ENCODE assay signal across 9 cellular contexts in genomic region chr21:33761104-33762036, GRCh38.
DNase-seq lines count a peak whose midpoint lies in the region; ATAC-seq and TF ChIP-seq lines count a peak whose summit lies in the region.
"Had no signal": no experiment of that assay in that cellular context is flagged by ENCODE, and none has a peak within 500 bp of the region (broad histone marks: within the 10 kb centered on the region; RNA-seq: fewer than 3 reads in every experiment).

No MANE protein-coding gene starts in this region.

- H4K20me1 ChIP-seq in GM23338 (replicated peaks; ENCODE audit: insufficient read depth) (0 out of 2 replicates have a peak, but pooled peaks cover 12% of the 10 kb centered on the region), osteoblast (ENCODE audit: insufficient read depth, low read length) (no peaks in the 10 kb centered on the region)

- H3K9me3 Mint-ChIP-seq in GM23338: no peaks in the 10 kb centered on the region

- TF ChIP-seq CTCF in GM23338 (conservative IDR thresholded peaks at IDR 0.05; ENCODE audit: low read depth in 2 of 2): no peak
- no peak for TF ChIP-seq CTCF in RWPE1 (conservative IDR thresholded peaks at IDR 0.05; ENCODE audit: low read depth)
- TF ChIP-seq CTCF in osteoblast (IDR thresholded peaks at IDR 0.05; ENCODE audit: extremely low read depth, low read depth, low read length): no peak

- peak; percentile 46 for ATAC-seq in GM23338
- no peak for ATAC-seq in GM19351 (IDR thresholded peaks at IDR 0.05; ENCODE audit: unreplicated experiment)
- no peak for ATAC-seq in GM21737 (IDR thresholded peaks at IDR 0.05; ENCODE audit: unreplicated experiment)
- ATAC-seq in HG02623 (IDR thresholded peaks at IDR 0.05; ENCODE audit: unreplicated experiment): no peak

- peaks cover 15% of the 10 kb centered on the region; the same call in 2 of the 3 replicates for H3K36me3 Mint-ChIP-seq in GM23338 (ENCODE audit: low read depth)

- no peak for DNase-seq in GM23338 (ENCODE audit: low spot score)
- peak; percentile 78 for DNase-seq in RWPE1 (ENCODE audit: low spot score)
- peak; percentile 98 for DNase-seq in fibroblast of gingiva (ENCODE audit: low read depth)
- peak; percentile 81 for DNase-seq in osteoblast (ENCODE audit: insufficient read length, low spot score, missing footprints)
- DNase-seq in activated CD4-positive, alpha-beta T cell treated with anti-CD3 and anti-CD28 coated beads for 4 hours: no peak

- H3K36me3 ChIP-seq in GM23338 (ENCODE audit: insufficient read depth) (no peaks in the 10 kb centered on the region), osteoblast (ENCODE audit: insufficient read depth, low read length) (peaks cover 4% of the 10 kb centered on the region)

- H3K4me1 ChIP-seq in GM23338 (ENCODE audit: insufficient read depth) (peaks cover 13% of the 10 kb centered on the region), osteoblast (ENCODE audit: insufficient read depth, low read length) (peaks cover 35% of the 10 kb centered on the region)

- H3K27me3 ChIP-seq in GM23338 (ENCODE audit: insufficient read depth) (no peaks in the 10 kb centered on the region), osteoblast (ENCODE audit: insufficient read depth, low read length) (no peaks in the 10 kb centered on the region)

- POLR2A ChIA-PET in RWPE1 (lab: Yijun Ruan, JAX; ENCODE audit: low non-redundant PET): no interaction called here

- H3K4me3 Mint-ChIP-seq in GM23338: no peak overlapping the region

- H3K4me2 ChIP-seq in GM23338 (peak overlapping the region; percentile 13; the same call in 1 of the 2 replicates), osteoblast (ENCODE audit: insufficient read depth, low read length) (peak overlapping the region; percentile 61)
- H3K4me2 ChIP-seq: KMS-11 had no signal

- H3K27ac ChIP-seq in GM23338 (ENCODE audit: low read depth) (peak overlapping the region; percentile 4; the same call in 1 of the 2 replicates), RWPE1 (peak overlapping the region; percentile 57), osteoblast (ENCODE audit: low read depth, low read length) (peak overlapping the region; percentile 92)
- H3K27ac ChIP-seq: KMS-11 had no signal

- H2AFZ ChIP-seq in GM23338 (no peak overlapping the region), osteoblast (ENCODE audit: low read length) (no peak overlapping the region)

- H3K4me3 ChIP-seq in GM23338: no peak overlapping the region
- peak overlapping the region; percentile 32 for H3K4me3 ChIP-seq in osteoblast (ENCODE audit: insufficient read depth, low read length)

- H3K27me3 Mint-ChIP-seq in GM23338 (ENCODE audit: insufficient read depth, low read depth, poor library complexity): peaks cover 6% of the 10 kb centered on the region

- H3K27ac Mint-ChIP-seq in GM23338: peak overlapping the region; percentile 75

- H3K9me3 ChIP-seq in osteoblast (ENCODE audit: low read depth, low read length): no peaks in the 10 kb centered on the region

- H3K4me1 Mint-ChIP-seq in GM23338: peaks cover 16% of the 10 kb centered on the region

- H3K9me2 ChIP-seq in GM23338 (ENCODE audit: insufficient read depth): no peaks in the 10 kb centered on the region; the same call in none of the 2 replicates

- CTCF ChIA-PET in RWPE1 (lab: Yijun Ruan, JAX): interaction anchor here (0.7 kb wide), 1 partner anchor 38 kb away, joined by 5 read pairs; no protein-coding TSS in a partner anchor

- no peaks in the 10 kb centered on the region for H3F3A ChIP-seq in GM23338 (replicated peaks; ENCODE audit: low read depth)

- H3K79me2 ChIP-seq in GM23338 (replicated peaks; ENCODE audit: insufficient read depth) (no peaks in the 10 kb centered on the region), osteoblast (ENCODE audit: insufficient read depth, low read length) (no peaks in the 10 kb centered on the region)

TF ChIP-seq in GM23338, 12 proteins besides CTCF, POLR2A, EP300 and RAD21:
- TF ChIP-seq CREB1 (CRISPR knock-in tag; IDR thresholded peaks at IDR 0.05; ENCODE audit: low read depth) (no peak), ZNF462 (CRISPR knock-in tag; IDR thresholded peaks at IDR 0.05) (no peak), EZH2phosphoT487 (IDR thresholded peaks at IDR 0.05; ENCODE audit: unreplicated experiment) (no peak), ETS1 (IDR thresholded peaks at IDR 0.05) (no peak), STAT1 (IDR thresholded peaks at IDR 0.05; ENCODE audit: unreplicated experiment) (no peak)

Comparison
In these comparisons a context has a peak if more than half of its experiments do, and no peak if none do; other contexts are left out.
1. DNase-seq: peak in RWPE1 (single experiment), fibroblast of gingiva (single experiment) and osteoblast (single experiment); none in GM23338 (single experiment) and activated CD4-positive, alpha-beta T cell treated with anti-CD3 and anti-CD28 coated beads for 4 hours (0 of 2).
2. H3K27ac ChIP-seq: peak in every context shown above with its lines; median percentile 92 in osteoblast; 57 in RWPE1; 4 in GM23338.